Comparison of ENCODE assay signal across 2 cellular contexts in the genomic region with DNA sequence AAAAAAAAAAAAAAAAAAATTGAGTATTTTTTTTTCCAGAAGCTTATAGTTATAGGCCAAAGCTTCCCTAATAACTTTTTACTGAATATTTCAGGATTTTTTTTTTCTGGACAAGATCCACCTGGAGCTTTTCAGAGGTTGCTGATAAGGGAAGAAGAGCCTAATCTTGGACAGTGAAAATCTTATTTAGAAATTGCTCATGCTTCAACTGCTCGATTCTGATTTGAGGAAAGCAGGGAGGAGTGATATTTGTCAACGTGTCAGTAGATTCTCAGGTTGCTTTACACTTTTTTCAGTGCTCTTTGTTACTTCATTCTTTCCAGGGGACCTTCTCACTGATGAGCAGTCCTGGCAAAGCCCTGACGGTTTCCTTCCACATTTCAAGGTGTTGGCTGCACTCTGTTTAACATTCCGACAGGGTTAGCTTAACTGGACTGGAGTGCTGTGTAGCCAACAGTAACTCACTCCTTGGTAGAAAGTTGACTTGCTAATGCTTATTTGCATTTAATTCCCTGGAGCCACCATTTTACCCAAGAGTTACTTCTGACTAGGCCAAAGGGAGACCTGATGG.
TF ChIP-seq lines count a peak whose summit lies in the region.

No MANE protein-coding gene starts in this region.

TF ChIP-seq in GM23338, 12 proteins besides CTCF, POLR2A, EP300 and RAD21:
- no peak for TF ChIP-seq EZH2phosphoT487 (IDR thresholded peaks at IDR 0.05; ENCODE audit: unreplicated experiment)
- TF ChIP-seq STAT1 (IDR thresholded peaks at IDR 0.05; ENCODE audit: unreplicated experiment) = no peak
- no peak for TF ChIP-seq CREB1 (CRISPR knock-in tag; IDR thresholded peaks at IDR 0.05; ENCODE audit: low read depth)
- TF ChIP-seq NANOG (IDR thresholded peaks at IDR 0.05; ENCODE audit: borderline replicate concordance) = no peak
- TF ChIP-seq POLR2AphosphoS5 (IDR thresholded peaks at IDR 0.05; ENCODE audit: low read depth) = no peak

TF ChIP-seq in H1, 55 proteins besides CTCF, POLR2A, EP300 and RAD21:
- TF ChIP-seq TCF12 (IDR thresholded peaks at IDR 0.05; ENCODE audit: low read depth, low read length) = no peak
- no peak for TF ChIP-seq KDM4A (IDR thresholded peaks at IDR 0.05; ENCODE audit: low read depth, low read length, severe bottlenecking)
- TF ChIP-seq RNF2 (IDR thresholded peaks at IDR 0.05; ENCODE audit: borderline replicate concordance, low read depth, low read length, missing control alignments, poor library complexity, severe bottlenecking) = no peak
- TF ChIP-seq, protein P1, sequence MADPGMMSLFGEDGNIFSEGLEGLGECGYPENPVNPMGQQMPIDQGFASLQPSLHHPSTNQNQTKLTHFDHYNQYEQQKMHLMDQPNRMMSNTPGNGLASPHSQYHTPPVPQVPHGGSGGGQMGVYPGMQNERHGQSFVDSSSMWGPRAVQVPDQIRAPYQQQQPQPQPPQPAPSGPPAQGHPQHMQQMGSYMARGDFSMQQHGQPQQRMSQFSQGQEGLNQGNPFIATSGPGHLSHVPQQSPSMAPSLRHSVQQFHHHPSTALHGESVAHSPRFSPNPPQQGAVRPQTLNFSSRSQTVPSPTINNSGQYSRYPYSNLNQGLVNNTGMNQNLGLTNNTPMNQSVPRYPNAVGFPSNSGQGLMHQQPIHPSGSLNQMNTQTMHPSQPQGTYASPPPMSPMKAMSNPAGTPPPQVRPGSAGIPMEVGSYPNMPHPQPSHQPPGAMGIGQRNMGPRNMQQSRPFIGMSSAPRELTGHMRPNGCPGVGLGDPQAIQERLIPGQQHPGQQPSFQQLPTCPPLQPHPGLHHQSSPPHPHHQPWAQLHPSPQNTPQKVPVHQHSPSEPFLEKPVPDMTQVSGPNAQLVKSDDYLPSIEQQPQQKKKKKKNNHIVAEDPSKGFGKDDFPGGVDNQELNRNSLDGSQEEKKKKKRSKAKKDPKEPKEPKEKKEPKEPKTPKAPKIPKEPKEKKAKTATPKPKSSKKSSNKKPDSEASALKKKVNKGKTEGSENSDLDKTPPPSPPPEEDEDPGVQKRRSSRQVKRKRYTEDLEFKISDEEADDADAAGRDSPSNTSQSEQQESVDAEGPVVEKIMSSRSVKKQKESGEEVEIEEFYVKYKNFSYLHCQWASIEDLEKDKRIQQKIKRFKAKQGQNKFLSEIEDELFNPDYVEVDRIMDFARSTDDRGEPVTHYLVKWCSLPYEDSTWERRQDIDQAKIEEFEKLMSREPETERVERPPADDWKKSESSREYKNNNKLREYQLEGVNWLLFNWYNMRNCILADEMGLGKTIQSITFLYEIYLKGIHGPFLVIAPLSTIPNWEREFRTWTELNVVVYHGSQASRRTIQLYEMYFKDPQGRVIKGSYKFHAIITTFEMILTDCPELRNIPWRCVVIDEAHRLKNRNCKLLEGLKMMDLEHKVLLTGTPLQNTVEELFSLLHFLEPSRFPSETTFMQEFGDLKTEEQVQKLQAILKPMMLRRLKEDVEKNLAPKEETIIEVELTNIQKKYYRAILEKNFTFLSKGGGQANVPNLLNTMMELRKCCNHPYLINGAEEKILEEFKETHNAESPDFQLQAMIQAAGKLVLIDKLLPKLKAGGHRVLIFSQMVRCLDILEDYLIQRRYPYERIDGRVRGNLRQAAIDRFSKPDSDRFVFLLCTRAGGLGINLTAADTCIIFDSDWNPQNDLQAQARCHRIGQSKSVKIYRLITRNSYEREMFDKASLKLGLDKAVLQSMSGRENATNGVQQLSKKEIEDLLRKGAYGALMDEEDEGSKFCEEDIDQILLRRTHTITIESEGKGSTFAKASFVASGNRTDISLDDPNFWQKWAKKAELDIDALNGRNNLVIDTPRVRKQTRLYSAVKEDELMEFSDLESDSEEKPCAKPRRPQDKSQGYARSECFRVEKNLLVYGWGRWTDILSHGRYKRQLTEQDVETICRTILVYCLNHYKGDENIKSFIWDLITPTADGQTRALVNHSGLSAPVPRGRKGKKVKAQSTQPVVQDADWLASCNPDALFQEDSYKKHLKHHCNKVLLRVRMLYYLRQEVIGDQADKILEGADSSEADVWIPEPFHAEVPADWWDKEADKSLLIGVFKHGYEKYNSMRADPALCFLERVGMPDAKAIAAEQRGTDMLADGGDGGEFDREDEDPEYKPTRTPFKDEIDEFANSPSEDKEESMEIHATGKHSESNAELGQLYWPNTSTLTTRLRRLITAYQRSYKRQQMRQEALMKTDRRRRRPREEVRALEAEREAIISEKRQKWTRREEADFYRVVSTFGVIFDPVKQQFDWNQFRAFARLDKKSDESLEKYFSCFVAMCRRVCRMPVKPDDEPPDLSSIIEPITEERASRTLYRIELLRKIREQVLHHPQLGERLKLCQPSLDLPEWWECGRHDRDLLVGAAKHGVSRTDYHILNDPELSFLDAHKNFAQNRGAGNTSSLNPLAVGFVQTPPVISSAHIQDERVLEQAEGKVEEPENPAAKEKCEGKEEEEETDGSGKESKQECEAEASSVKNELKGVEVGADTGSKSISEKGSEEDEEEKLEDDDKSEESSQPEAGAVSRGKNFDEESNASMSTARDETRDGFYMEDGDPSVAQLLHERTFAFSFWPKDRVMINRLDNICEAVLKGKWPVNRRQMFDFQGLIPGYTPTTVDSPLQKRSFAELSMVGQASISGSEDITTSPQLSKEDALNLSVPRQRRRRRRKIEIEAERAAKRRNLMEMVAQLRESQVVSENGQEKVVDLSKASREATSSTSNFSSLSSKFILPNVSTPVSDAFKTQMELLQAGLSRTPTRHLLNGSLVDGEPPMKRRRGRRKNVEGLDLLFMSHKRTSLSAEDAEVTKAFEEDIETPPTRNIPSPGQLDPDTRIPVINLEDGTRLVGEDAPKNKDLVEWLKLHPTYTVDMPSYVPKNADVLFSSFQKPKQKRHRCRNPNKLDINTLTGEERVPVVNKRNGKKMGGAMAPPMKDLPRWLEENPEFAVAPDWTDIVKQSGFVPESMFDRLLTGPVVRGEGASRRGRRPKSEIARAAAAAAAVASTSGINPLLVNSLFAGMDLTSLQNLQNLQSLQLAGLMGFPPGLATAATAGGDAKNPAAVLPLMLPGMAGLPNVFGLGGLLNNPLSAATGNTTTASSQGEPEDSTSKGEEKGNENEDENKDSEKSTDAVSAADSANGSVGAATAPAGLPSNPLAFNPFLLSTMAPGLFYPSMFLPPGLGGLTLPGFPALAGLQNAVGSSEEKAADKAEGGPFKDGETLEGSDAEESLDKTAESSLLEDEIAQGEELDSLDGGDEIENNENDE (IDR thresholded peaks at IDR 0.05; ENCODE audit: insufficient replicate concordance, low read length) = no peak
- TF ChIP-seq NRF1 (IDR thresholded peaks at IDR 0.05; ENCODE audit: low read depth, low read length) = no peak
- no peak for TF ChIP-seq BRCA1 (IDR thresholded peaks at IDR 0.05; ENCODE audit: low read depth, low read length)
- no peak for TF ChIP-seq JUND (IDR thresholded peaks at IDR 0.05; ENCODE audit: low read length)
- TF ChIP-seq TAF1 (IDR thresholded peaks at IDR 0.05; ENCODE audit: low read depth, low read length) = no peak
- TF ChIP-seq SAP30 (IDR thresholded peaks at IDR 0.05; ENCODE audit: insufficient read depth, insufficient replicate concordance, low read length) = no peak
- TF ChIP-seq GTF2F1 (IDR thresholded peaks at IDR 0.05; ENCODE audit: borderline replicate concordance, low read depth, low read length) = no peak
- TF ChIP-seq SP1 (IDR thresholded peaks at IDR 0.05; ENCODE audit: low read depth, low read length) = no peak
- TF ChIP-seq SIRT6 (IDR thresholded peaks at IDR 0.05; ENCODE audit: low read length) = no peak
- TF ChIP-seq CREB1 (IDR thresholded peaks at IDR 0.05) = no peak
- TF ChIP-seq KDM1A (IDR thresholded peaks at IDR 0.05; ENCODE audit: borderline replicate concordance, low read length) = no peak
- TF ChIP-seq, protein P2, sequence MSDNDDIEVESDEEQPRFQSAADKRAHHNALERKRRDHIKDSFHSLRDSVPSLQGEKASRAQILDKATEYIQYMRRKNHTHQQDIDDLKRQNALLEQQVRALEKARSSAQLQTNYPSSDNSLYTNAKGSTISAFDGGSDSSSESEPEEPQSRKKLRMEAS (IDR thresholded peaks at IDR 0.05) = no peak
